Comparison of ENCODE assay signal across 8 cellular contexts in the genomic region with DNA sequence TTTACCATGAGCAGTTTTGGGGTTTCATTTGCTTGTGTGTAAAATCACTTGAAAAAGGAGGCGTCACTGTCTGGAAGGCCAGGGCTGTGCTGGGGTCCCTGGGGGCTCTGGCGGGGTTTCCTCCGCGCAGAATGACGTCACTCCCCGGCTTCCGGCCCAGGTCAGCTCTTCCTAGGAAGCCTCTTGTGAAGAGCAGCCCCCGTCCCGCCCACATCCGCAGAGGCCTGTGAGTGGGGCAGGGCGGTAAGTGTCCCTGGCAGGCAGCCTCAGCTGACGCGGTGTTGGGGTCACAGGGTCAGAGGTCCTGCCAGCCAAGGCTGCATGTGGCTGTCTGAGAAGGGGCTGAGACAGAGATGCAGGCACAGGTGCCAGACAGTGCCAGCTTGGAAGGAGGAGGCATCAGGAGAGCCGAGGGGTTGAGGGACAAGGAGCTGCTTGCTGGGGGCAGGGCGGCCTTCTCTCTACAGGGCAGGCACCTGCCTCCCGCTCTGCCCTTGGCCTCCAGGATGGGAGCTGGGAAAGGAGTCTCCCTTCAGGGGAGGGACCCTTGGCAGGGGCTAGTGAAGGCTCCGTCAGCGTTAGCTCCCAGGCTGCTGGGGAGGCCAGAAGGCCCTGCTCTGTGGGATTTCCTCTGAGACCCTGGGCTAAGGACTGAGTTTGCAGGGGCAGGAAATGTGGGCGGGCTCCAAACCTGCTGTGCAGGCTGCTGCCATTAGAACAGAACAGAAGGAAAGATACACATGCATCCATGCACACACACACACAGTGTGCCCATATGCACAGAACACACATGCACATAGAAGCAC.
DNase-seq lines count a peak whose midpoint lies in the region; ATAC-seq, FAIRE-seq and TF ChIP-seq lines count a peak whose summit lies in the region.
"Not testable (repeated sequence)": the region's sequence is repeated elsewhere in the genome, so short reads cannot be mapped to it uniquely, and the experiment has no call there.

No MANE protein-coding gene starts in this region.

- H3K27me3 Mint-ChIP-seq in GM23338 (ENCODE audit: insufficient read depth, low read depth, poor library complexity); activated CD4-positive, alpha-beta T cell treated with anti-CD3 and anti-CD28 coated beads for 36 hours; effector memory CD8-positive, alpha-beta T cell: not testable (repeated sequence)

- in situ Hi-C loops in gastrocnemius medialis (cut with MboI; ENCODE audit: low sequenced_read_pairs in 4 of 4): not testable (repeated sequence)

- not testable (repeated sequence) for H3K79me2 ChIP-seq in GM23338 (replicated peaks; ENCODE audit: insufficient read depth)

- intact Hi-C loops in activated CD4-positive, alpha-beta T cell treated with anti-CD3 and anti-CD28 coated beads for 36 hours (cut with DNase I, micrococcal nuclease); right lobe of liver (cut with DNase I); gastrocnemius medialis (cut with DNase I; ENCODE audit: low total_unique reads): not testable (repeated sequence)

- not testable (repeated sequence) for H3K27ac ChIP-seq in A549; GM23338 (ENCODE audit: low read depth); right lobe of liver; gastrocnemius medialis

- not testable (repeated sequence) for H3K9me3 Mint-ChIP-seq in GM23338; activated CD4-positive, alpha-beta T cell treated with anti-CD3 and anti-CD28 coated beads for 36 hours (ENCODE audit: low read depth); effector memory CD8-positive, alpha-beta T cell

- CTCF ChIA-PET in A549 (lab: Yijun Ruan, JAX); activated CD4-positive, alpha-beta T cell treated with anti-CD3 and anti-CD28 coated beads for 36 hours (lab: Charles Lee): not testable (repeated sequence)

- not testable (repeated sequence) for H3F3A ChIP-seq in GM23338 (replicated peaks; ENCODE audit: low read depth)

- H3K27ac Mint-ChIP-seq in GM23338; activated CD4-positive, alpha-beta T cell treated with anti-CD3 and anti-CD28 coated beads for 36 hours; effector memory CD8-positive, alpha-beta T cell: not testable (repeated sequence)

- not testable (repeated sequence) for TF ChIP-seq CTCF in A549 (IDR thresholded peaks at IDR 0.05); GM23338 (conservative IDR thresholded peaks at IDR 0.05; ENCODE audit: low read depth in 2 of 2); right lobe of liver (IDR thresholded peaks at IDR 0.05); gastrocnemius medialis (IDR thresholded peaks at IDR 0.05 in 4 of 5, conservative IDR thresholded peaks at IDR 0.05 in 1 of 5)

- not testable (repeated sequence) for H3K27me3 ChIP-seq in GM23338 (ENCODE audit: insufficient read depth); right lobe of liver; gastrocnemius medialis

- not testable (repeated sequence) for H3K9me2 ChIP-seq in GM23338 (ENCODE audit: insufficient read depth)

- not testable (repeated sequence) for H3K9me3 ChIP-seq in A549, right lobe of liver, gastrocnemius medialis

- TF ChIP-seq POLR2A in A549 (IDR thresholded peaks at IDR 0.05; ENCODE audit: low read length); right lobe of liver (IDR thresholded peaks at IDR 0.05); gastrocnemius medialis (IDR thresholded peaks at IDR 0.05): not testable (repeated sequence)

- TF ChIP-seq RAD21 in A549 (conservative IDR thresholded peaks at IDR 0.05 in 1 of 2, IDR thresholded peaks at IDR 0.05 in 1 of 2): not testable (repeated sequence)

- H3K4me1 Mint-ChIP-seq in GM23338; activated CD4-positive, alpha-beta T cell treated with anti-CD3 and anti-CD28 coated beads for 36 hours; effector memory CD8-positive, alpha-beta T cell (ENCODE audit: low read depth in 2 of 2): not testable (repeated sequence)

- not testable (repeated sequence) for H3K4me2 ChIP-seq in A549, GM23338

- H2AFZ ChIP-seq in GM23338: not testable (repeated sequence)

- H3K36me3 ChIP-seq in GM23338 (ENCODE audit: insufficient read depth); right lobe of liver; gastrocnemius medialis: not testable (repeated sequence)

- H4K20me1 ChIP-seq in GM23338 (replicated peaks; ENCODE audit: insufficient read depth): not testable (repeated sequence)

- not testable (repeated sequence) for H3K4me1 ChIP-seq in A549; GM23338 (ENCODE audit: insufficient read depth); right lobe of liver; gastrocnemius medialis

- not testable (repeated sequence) for H3K4me3 ChIP-seq in A549, GM23338, right lobe of liver, gastrocnemius medialis

- ATAC-seq in A549 (peak; percentile 85 to 87), GM19324 (IDR thresholded peaks at IDR 0.05; ENCODE audit: low FRiP score, unreplicated experiment) (peak; percentile 74), GM23338 (peak; percentile 30), HG03378 (IDR thresholded peaks at IDR 0.05; ENCODE audit: unreplicated experiment) (peak; percentile 46), right lobe of liver (peak; percentile 84 to 90 (median 86)), gastrocnemius medialis (peak; percentile 42 to 63)
- peak; percentile 86 for ATAC-seq in activated CD4-positive, alpha-beta T cell treated with anti-CD3 and anti-CD28 coated beads for 36 hours
- peak; percentile 87 for ATAC-seq in effector memory CD8-positive, alpha-beta T cell (replicated peaks)

- not testable (repeated sequence) for FAIRE-seq in A549 (lab: Jason Lieb, UNC)

- WGBS in A549 (ENCODE audit: missing lambda C conversion rate): no CpG with 5 or more reads among the region's 19 CpGs
- WGBS in right lobe of liver (ENCODE audit: insufficient coverage, low coverage, low lambda C conversion rate, missing lambda C conversion rate): no CpG with 5 or more reads among the region's 19 CpGs

- DNase-seq in A549 (ENCODE audit: low read depth in 1 of 2, low spot score in 1 of 2); GM23338 (ENCODE audit: low spot score); activated CD4-positive, alpha-beta T cell treated with anti-CD3 and anti-CD28 coated beads for 36 hours; effector memory CD8-positive, alpha-beta T cell; right lobe of liver; gastrocnemius medialis: not testable (repeated sequence)

- H3K4me3 Mint-ChIP-seq in GM23338; activated CD4-positive, alpha-beta T cell treated with anti-CD3 and anti-CD28 coated beads for 36 hours; effector memory CD8-positive, alpha-beta T cell: not testable (repeated sequence)

- TF ChIP-seq EP300 in A549 (IDR thresholded peaks at IDR 0.05): not testable (repeated sequence)

- not testable (repeated sequence) for H3K36me3 Mint-ChIP-seq in GM23338 (ENCODE audit: low read depth); activated CD4-positive, alpha-beta T cell treated with anti-CD3 and anti-CD28 coated beads for 36 hours (ENCODE audit: low read depth); effector memory CD8-positive, alpha-beta T cell (ENCODE audit: insufficient read depth)

- POLR2A ChIA-PET in A549 (lab: Yijun Ruan, JAX); activated CD4-positive, alpha-beta T cell treated with anti-CD3 and anti-CD28 coated beads for 36 hours (lab: Charles Lee): not testable (repeated sequence)

Comparison
In these comparisons a context has a peak if more than half of its experiments do, and no peak if none do; other contexts are left out.
1. ATAC-seq: peak in every context shown above with its lines; median percentile 87 in effector memory CD8-positive, alpha-beta T cell; 86 in right lobe of liver; 86 in A549; 86 in activated CD4-positive, alpha-beta T cell treated with anti-CD3 and anti-CD28 coated beads for 36 hours; 74 in GM19324; 52 in gastrocnemius medialis; 46 in HG03378; 30 in GM23338.